9 cellular contexts compared by ENCODE assay signal in genomic region chr1:23964790-23965740, GRCh38. TPM values are rescaled to one million over a fixed set of nuclear protein-coding genes. Genes with fewer than 3 reads are reported as not detected.
DNase-seq lines count a peak whose midpoint lies in the region; TF ChIP-seq lines count a peak whose summit lies in the region.
"Had no signal": no experiment of that assay in that cellular context is flagged by ENCODE, and none has a peak within 500 bp of the region (broad histone marks: within the 10 kb centered on the region; RNA-seq: fewer than 3 reads in every experiment).

No MANE protein-coding gene starts in this region.

- peaks cover 0 to 87% (median 23%) of the 10 kb centered on the region in 3 donors for H3K36me3 Mint-ChIP-seq in CD8-positive, alpha-beta memory T cell
- H3K36me3 Mint-ChIP-seq in chondrocyte (ENCODE audit: low read depth), result peaks cover 29% of the 10 kb centered on the region
- H3K36me3 Mint-ChIP-seq in nephron (ENCODE audit: low read depth), result peaks cover 77% of the 10 kb centered on the region

- H3K9me3 ChIP-seq in CD8-positive, alpha-beta memory T cell (ENCODE audit: low read length), result no peaks in the 10 kb centered on the region
- no peaks in the 10 kb centered on the region for H3K9me3 ChIP-seq in OCI-LY1 (ENCODE audit: low read length)

- H3K9ac ChIP-seq in OCI-LY1 (ENCODE audit: low read length), result no peak overlapping the region

- no peak overlapping the region for H3K4me2 ChIP-seq in OCI-LY1 (ENCODE audit: low read length)

- no peak overlapping the region for H2AFZ ChIP-seq in OCI-LY1 (ENCODE audit: low read length)

- H3K4me3 ChIP-seq in CD8-positive, alpha-beta memory T cell (ENCODE audit: low read length), result no peak overlapping the region
- H3K4me3 ChIP-seq in OCI-LY1 (ENCODE audit: low read depth, low read length, poor library complexity, severe bottlenecking), result no peak overlapping the region

- peaks cover 24% of the 10 kb centered on the region for H3K36me3 ChIP-seq in CD8-positive, alpha-beta memory T cell (ENCODE audit: insufficient read depth, low read length)
- H3K36me3 ChIP-seq in OCI-LY1 (ENCODE audit: insufficient read depth, low read length), result peaks cover 92% of the 10 kb centered on the region

- peak overlapping the region in 1 of 7 donors; percentile 37 for H3K4me3 Mint-ChIP-seq in CD8-positive, alpha-beta memory T cell
- H3K4me3 Mint-ChIP-seq in chondrocyte (ENCODE audit: unreplicated experiment) (no peak overlapping the region), nephron (no peak overlapping the region)

- peaks cover 18% of the 10 kb centered on the region for H3K79me2 ChIP-seq in OCI-LY1 (ENCODE audit: insufficient read depth, low read length)

- H3K4me1 Mint-ChIP-seq in CD8-positive, alpha-beta memory T cell, result peaks cover 40 to 79% (median 75%) of the 10 kb centered on the region in 3 donors
- H3K4me1 Mint-ChIP-seq in chondrocyte (ENCODE audit: low read depth) (peaks cover 27% of the 10 kb centered on the region), nephron (peaks cover 36% of the 10 kb centered on the region)

- POLR2A ChIA-PET in CD8-positive, alpha-beta memory T cell (lab: Charles Lee), result no interaction called here

- H3K4me1 ChIP-seq in CD8-positive, alpha-beta memory T cell (ENCODE audit: insufficient read depth, low read length), result peaks cover 29% of the 10 kb centered on the region
- peaks cover 42% of the 10 kb centered on the region for H3K4me1 ChIP-seq in OCI-LY1 (ENCODE audit: insufficient read depth, low read length, severe bottlenecking)

- peak overlapping the region; percentile 6 to 85 (median 71) for H3K27ac Mint-ChIP-seq in CD8-positive, alpha-beta memory T cell
- peak overlapping the region; percentile 76 for H3K27ac Mint-ChIP-seq in chondrocyte (ENCODE audit: unreplicated experiment)
- peak overlapping the region; percentile 32 to 82 (median 82) for H3K27ac Mint-ChIP-seq in nephron

- no peaks in the 10 kb centered on the region for H4K20me1 ChIP-seq in OCI-LY1 (ENCODE audit: insufficient read depth, low read length)

- no peaks in the 10 kb centered on the region for H3K9me3 Mint-ChIP-seq in CD8-positive, alpha-beta memory T cell
- H3K9me3 Mint-ChIP-seq in chondrocyte (ENCODE audit: low read depth) (no peaks in the 10 kb centered on the region), nephron (no peaks in the 10 kb centered on the region)

- CTCF ChIA-PET in CD8-positive, alpha-beta memory T cell (lab: Charles Lee), result no interaction called here

- DNase-seq in CD8-positive, alpha-beta memory T cell, result no peak
- DNase-seq in chondrocyte (ENCODE audit: low spot score), result no peak
- DNase-seq in activated CD4-positive, CD25-positive, alpha-beta regulatory T cell treated with anti-CD3 and anti-CD28 coated beads, Interleukin-2, amount 50 U/mL, for 72 hours, result no peak
- no peak for DNase-seq in islet precursor cell
- no peak for DNase-seq in HuH-7 (ENCODE audit: low spot score)
- no peak for DNase-seq in A172 (ENCODE audit: low spot score)
- DNase-seq: NCI-H2171 had no signal

- no peaks in the 10 kb centered on the region for H3K27me3 ChIP-seq in CD8-positive, alpha-beta memory T cell (ENCODE audit: insufficient read depth, low read length, poor library complexity, severe bottlenecking)
- no peaks in the 10 kb centered on the region for H3K27me3 ChIP-seq in OCI-LY1 (ENCODE audit: insufficient read depth, low read length)

- no peak overlapping the region for H3K27ac ChIP-seq in CD8-positive, alpha-beta memory T cell (ENCODE audit: low read depth, low read length)
- peak overlapping the region; percentile 43 for H3K27ac ChIP-seq in OCI-LY1 (ENCODE audit: low read depth, low read length, poor library complexity, severe bottlenecking)

- TF ChIP-seq CTCF in OCI-LY1 (IDR thresholded peaks at IDR 0.05; ENCODE audit: low read length), result no peak
- no peak for TF ChIP-seq CTCF in chondrocyte (IDR thresholded peaks at IDR 0.05)
- TF ChIP-seq CTCF in nephron (IDR thresholded peaks at IDR 0.05; ENCODE audit: unreplicated experiment in 3 of 3), result no peak

- H3F3A ChIP-seq in OCI-LY1 (ENCODE audit: insufficient read depth, low read length), result peaks cover 46% of the 10 kb centered on the region

- H3K9me2 ChIP-seq in OCI-LY1 (ENCODE audit: low read depth, low read length), result no peaks in the 10 kb centered on the region

- no peaks in the 10 kb centered on the region for H3K27me3 Mint-ChIP-seq in CD8-positive, alpha-beta memory T cell
- H3K27me3 Mint-ChIP-seq in chondrocyte (ENCODE audit: low read depth) (no peaks in the 10 kb centered on the region), nephron (ENCODE audit: low read depth) (no peaks in the 10 kb centered on the region)

RNA-seq across cellular contexts. Expression of gene PNRC2, which starts 5.4 kb away (rescaled TPM):
- total RNA-seq in CD8-positive, alpha-beta memory T cell, result 100 to 1,000 TPM; 149 to 157 TPM
- 123 TPM for polyA plus RNA-seq in CD8-positive, alpha-beta memory T cell
- total RNA-seq in chondrocyte, result 52.9 to 62.6 TPM (median 54.2 TPM) in 3 replicates
- 58.5 and 60.3 TPM in 2 replicates for total RNA-seq in A172 (2014; rRNA removed; shearing (Covaris generic))

RNA-seq across cellular contexts. Expression of gene SRSF10, which starts 15.1 kb away (rescaled TPM):
- total RNA-seq in CD8-positive, alpha-beta memory T cell, result 100 to 1,000 TPM; 190 to 199 TPM
- 111 TPM for polyA plus RNA-seq in CD8-positive, alpha-beta memory T cell
- 86.0 to 113 TPM (median 92.0 TPM) in 3 replicates for total RNA-seq in chondrocyte
- total RNA-seq in A172 (2014; rRNA removed; shearing (Covaris generic)), result 96.5 and 106 TPM in 2 replicates

RNA-seq across cellular contexts. Expression of gene CNR2, which starts 51.9 kb away (rescaled TPM):
- under 1 TPM; 0.18 to 0.20 TPM for total RNA-seq in CD8-positive, alpha-beta memory T cell
- polyA plus RNA-seq in CD8-positive, alpha-beta memory T cell, result 5.3 TPM
- total RNA-seq in chondrocyte, result not detected in 3 replicates
- not detected in 2 replicates for total RNA-seq in A172 (2014; rRNA removed; shearing (Covaris generic))
